Comparison of ENCODE assay signal across 3 cellular contexts in the genomic region with DNA sequence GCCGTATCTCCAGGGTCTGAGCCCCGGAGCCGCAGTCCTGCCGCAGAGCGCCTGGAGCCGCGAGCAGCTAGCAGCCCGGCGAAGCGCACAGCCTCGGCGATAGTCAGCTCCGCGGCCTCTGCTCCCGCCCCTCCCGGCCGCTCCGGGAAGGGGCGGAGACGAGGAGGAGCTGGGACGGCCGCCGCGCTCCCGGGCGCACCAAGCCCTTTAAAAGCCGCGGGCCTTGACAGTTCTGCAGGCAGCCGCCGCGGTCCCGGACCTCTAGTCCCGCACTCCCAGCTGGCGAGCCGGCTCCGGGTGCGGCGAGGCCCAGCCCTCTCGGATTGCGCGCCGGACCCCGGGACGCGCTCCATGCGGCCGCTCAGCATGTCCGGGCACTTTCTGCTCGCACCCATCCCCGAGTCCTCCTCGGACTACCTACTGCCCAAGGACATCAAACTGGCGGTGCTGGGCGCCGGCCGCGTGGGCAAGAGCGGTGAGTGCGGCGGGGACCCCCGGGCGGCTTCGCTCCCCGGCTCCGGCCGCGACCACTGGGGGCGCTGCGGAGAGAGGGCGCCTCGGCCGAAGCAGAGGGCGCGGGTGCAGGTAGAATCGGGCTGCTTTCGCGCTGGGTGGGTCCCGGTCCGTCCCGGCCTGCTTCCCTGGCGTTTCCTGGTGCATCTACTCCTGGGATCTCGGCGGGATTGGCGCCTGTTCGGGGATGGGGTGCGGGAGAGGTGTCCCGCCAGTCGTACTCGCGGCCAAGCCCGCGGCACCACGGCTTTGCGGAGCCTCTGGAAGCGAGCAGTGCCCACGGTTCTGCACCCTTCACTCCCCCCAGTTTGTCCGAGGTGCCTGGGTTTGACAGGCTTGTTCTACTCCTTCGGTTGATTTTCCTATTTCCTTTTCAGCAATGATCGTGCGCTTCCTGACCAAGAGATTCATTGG.
TF ChIP-seq lines count a peak whose summit lies in the region.

Gene RASL11A, plus strand, starts transcription at position 237 of the 927 bp plus-strand sequence. Its CDS starts 115 bp downstream, at position 352.

TF ChIP-seq in GM12891, 5 proteins besides CTCF, POLR2A, EP300 and RAD21 (continued from another document):
- TF ChIP-seq PAX5 (IDR thresholded peaks at IDR 0.05; ENCODE audit: insufficient read depth, low read length, severe bottlenecking) (no peak), POLR2AphosphoS5 (IDR thresholded peaks at IDR 0.05; ENCODE audit: low read depth, low read length) (no peak), SPI1 (IDR thresholded peaks at IDR 0.05; ENCODE audit: low read depth, low read length) (no peak)
TF ChIP-seq in GM12891: peak in this region for 0.

TF ChIP-seq in HCT116, 20 proteins besides CTCF, POLR2A, EP300 and RAD21 (continued from another document):
- TF ChIP-seq SP1 (IDR thresholded peaks at IDR 0.05; ENCODE audit: low read depth) (no peak), MAX (IDR thresholded peaks at IDR 0.05) (peak; percentile 68), SIN3A (IDR thresholded peaks at IDR 0.05; ENCODE audit: low read depth) (peak; percentile 62; the same call in 1 of the 2 replicates), CBX3 (IDR thresholded peaks at IDR 0.05; ENCODE audit: low read depth) (no peak), TCF7L2 (IDR thresholded peaks at IDR 0.05; ENCODE audit: borderline replicate concordance, extremely low read depth, insufficient read depth, insufficient read length) (peak; percentile 44), ZNF274 (IDR thresholded peaks at IDR 0.05; ENCODE audit: low read depth, low read length) (no peak), EZH2 (IDR thresholded peaks at IDR 0.05) (no peak), ZFX (IDR thresholded peaks at IDR 0.05) (peak; percentile 81), EZH2phosphoT487 (IDR thresholded peaks at IDR 0.05; ENCODE audit: borderline replicate concordance) (no peak), ELF1 (IDR thresholded peaks at IDR 0.05; ENCODE audit: borderline replicate concordance, low read depth) (no peak), SRF (IDR thresholded peaks at IDR 0.05; ENCODE audit: low read depth) (no peak)
- TF ChIP-seq, protein P1, sequence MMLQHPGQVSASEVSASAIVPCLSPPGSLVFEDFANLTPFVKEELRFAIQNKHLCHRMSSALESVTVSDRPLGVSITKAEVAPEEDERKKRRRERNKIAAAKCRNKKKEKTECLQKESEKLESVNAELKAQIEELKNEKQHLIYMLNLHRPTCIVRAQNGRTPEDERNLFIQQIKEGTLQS (IDR thresholded peaks at IDR 0.05): no peak

TF ChIP-seq in GM12878, 131 proteins besides CTCF, POLR2A, EP300 and RAD21 (continued from another document and continues in another):
- TF ChIP-seq SUPT20H (IDR thresholded peaks at IDR 0.05; ENCODE audit: borderline replicate concordance, control insufficient read depth, low read depth, low read length): no peak
- peak; percentile 67; the same call in 1 of the 2 replicates for TF ChIP-seq IKZF1 (conservative IDR thresholded peaks at IDR 0.05)
- no peak for TF ChIP-seq ZBTB40 (IDR thresholded peaks at IDR 0.05; ENCODE audit: borderline replicate concordance)
- TF ChIP-seq ZNF274 (IDR thresholded peaks at IDR 0.05; ENCODE audit: insufficient read depth, insufficient read length): no peak
- TF ChIP-seq NR2F1 (conservative IDR thresholded peaks at IDR 0.05): 0 out of 2 replicates have a peak, but pooled peaks have one; percentile 41
- no peak for TF ChIP-seq HDAC6 (IDR thresholded peaks at IDR 0.05; ENCODE audit: unreplicated experiment)
- no peak for TF ChIP-seq TAF1 (IDR thresholded peaks at IDR 0.05; ENCODE audit: borderline replicate concordance, low read depth, low read length)
- no peak for TF ChIP-seq YY1 (IDR thresholded peaks at IDR 0.05; ENCODE audit: low read depth, low read length)
- no peak for TF ChIP-seq RELB (IDR thresholded peaks at IDR 0.05; ENCODE audit: low read depth)
- 0 out of 2 replicates have a peak, but pooled peaks have one; percentile 26 for TF ChIP-seq SIN3A (IDR thresholded peaks at IDR 0.05; ENCODE audit: low read depth, low read length)
- no peak for TF ChIP-seq JUND (IDR thresholded peaks at IDR 0.05; ENCODE audit: low read depth, low read length)
- TF ChIP-seq GATAD2B (conservative IDR thresholded peaks at IDR 0.05; ENCODE audit: low read depth): peak; percentile 70; the same call in 1 of the 2 replicates
- peak; percentile 63; the same call in 1 of the 2 replicates for TF ChIP-seq DPF2 (IDR thresholded peaks at IDR 0.05)
- no peak for TF ChIP-seq TCF12 (IDR thresholded peaks at IDR 0.05; ENCODE audit: low read depth, low read length)
- TF ChIP-seq STAT3 (IDR thresholded peaks at IDR 0.05; ENCODE audit: low read depth, low read length): no peak
- TF ChIP-seq SIX5 (IDR thresholded peaks at IDR 0.05; ENCODE audit: low read depth, low read length, severe bottlenecking): no peak
- TF ChIP-seq ZSCAN29 (IDR thresholded peaks at IDR 0.05): no peak
- peak; percentile 21; the same call in 1 of the 2 replicates for TF ChIP-seq RUNX3 (IDR thresholded peaks at IDR 0.05; ENCODE audit: low read length)
- TF ChIP-seq NR2C2 (IDR thresholded peaks at IDR 0.05; ENCODE audit: borderline replicate concordance, control insufficient read depth, insufficient read length, low read depth): no peak
- peak; percentile 37; the same call in 1 of the 2 replicates for TF ChIP-seq SMC3 (IDR thresholded peaks at IDR 0.05; ENCODE audit: borderline replicate concordance, low read length)
- TF ChIP-seq CEBPZ (IDR thresholded peaks at IDR 0.05; ENCODE audit: low read depth, low read length): no peak
- peak; percentile 23 for TF ChIP-seq KLF5 (IDR thresholded peaks at IDR 0.05; ENCODE audit: partially characterized antibody)
- TF ChIP-seq SUZ12 (IDR thresholded peaks at IDR 0.05; ENCODE audit: unreplicated experiment): no peak
- peak; percentile 64; the same call in 1 of the 2 replicates for TF ChIP-seq LARP7 (IDR thresholded peaks at IDR 0.05)
- no peak for TF ChIP-seq USF2 (IDR thresholded peaks at IDR 0.05; ENCODE audit: borderline replicate concordance, low read depth, low read length)
- 0 out of 3 replicates have a peak, but pooled peaks have one; percentile 14 for TF ChIP-seq POU2F2 (IDR thresholded peaks at IDR 0.05; ENCODE audit: borderline replicate concordance, low read depth, low read length)
- TF ChIP-seq BHLHE40 (IDR thresholded peaks at IDR 0.05; ENCODE audit: borderline replicate concordance in 1 of 2, low read depth in 2 of 2, low read length in 1 of 2): peak; percentile 14 to 27; a peak in 1 of 4 replicates
- TF ChIP-seq BRCA1 (IDR thresholded peaks at IDR 0.05; ENCODE audit: low read depth, low read length): no peak
- TF ChIP-seq MXI1 (IDR thresholded peaks at IDR 0.05; ENCODE audit: low read depth, low read length): 0 out of 2 replicates have a peak, but pooled peaks have one; percentile 29
- TF ChIP-seq ZBED1 (IDR thresholded peaks at IDR 0.05; ENCODE audit: borderline replicate concordance): no peak
- TF ChIP-seq CBX5 (IDR thresholded peaks at IDR 0.05; ENCODE audit: low read depth): no peak
- no peak for TF ChIP-seq ZNF687 (IDR thresholded peaks at IDR 0.05)
